8 cellular contexts compared by ENCODE assay signal in genomic region chr11:66312549-66313320, GRCh38. TPM values are rescaled to one million over a fixed set of nuclear protein-coding genes. Genes with fewer than 3 reads are reported as not detected.
DNase-seq lines count a peak whose midpoint lies in the region; ATAC-seq and TF ChIP-seq lines count a peak whose summit lies in the region.

No MANE protein-coding gene starts in this region.

- TF ChIP-seq CTCF in GM13976 (IDR thresholded peaks at IDR 0.05; ENCODE audit: borderline replicate concordance, control extremely low read depth, extremely low read depth, insufficient read depth, missing control alignments) (no peak), upper lobe of left lung (IDR thresholded peaks at IDR 0.05) (no peak)

- no peaks in the 10 kb centered on the region for H3K36me3 ChIP-seq in upper lobe of left lung

- intact Hi-C loops in left cardiac atrium (cut with DNase I) = loop anchor here in 1 of 2 donors (1.0 to 5.0 kb wide), 2 partner anchors 16 to 75 kb away; no protein-coding TSS in a partner anchor
- intact Hi-C loops in posterior vena cava (cut with DNase I) = no loop called here

- H3K27me3 Mint-ChIP-seq in T-helper 1 cell treated with Interleukin-12 subunit alpha and Interleukin-12 subunit beta and Interleukin-4 antibody, amounts not matched to agents 30 μg/mL and 1 μg/mL, for 36 hours (ENCODE audit: low read depth) = peaks cover 5% of the 10 kb centered on the region

- ATAC-seq in HG02870 (IDR thresholded peaks at IDR 0.05; ENCODE audit: unreplicated experiment) (peak; percentile 60), left cardiac atrium (peak; percentile 82 to 90), upper lobe of left lung (ENCODE audit: low FRiP score in 2 of 2) (peak; percentile 91 to 96)

- peak overlapping the region; percentile 88 for H3K4me3 Mint-ChIP-seq in T-helper 1 cell treated with Interleukin-12 subunit alpha and Interleukin-12 subunit beta and Interleukin-4 antibody, amounts not matched to agents 30 μg/mL and 1 μg/mL, for 36 hours

- in situ Hi-C loops in GM13976 (cut with MboI; ENCODE audit: low sequenced_read_pairs, unreplicated experiment) = no loop called here

- H3K4me1 Mint-ChIP-seq in T-helper 1 cell treated with Interleukin-12 subunit alpha and Interleukin-12 subunit beta and Interleukin-4 antibody, amounts not matched to agents 30 μg/mL and 1 μg/mL, for 36 hours (ENCODE audit: low read depth) = peaks cover 10% of the 10 kb centered on the region

- H3K9me3 Mint-ChIP-seq in T-helper 1 cell treated with Interleukin-12 subunit alpha and Interleukin-12 subunit beta and Interleukin-4 antibody, amounts not matched to agents 30 μg/mL and 1 μg/mL, for 36 hours = no peaks in the 10 kb centered on the region

- no peaks in the 10 kb centered on the region for H3K9me3 ChIP-seq in upper lobe of left lung

- TF ChIP-seq POLR2A in upper lobe of left lung (IDR thresholded peaks at IDR 0.05) = peak in 1 of 4 donors; percentile 47

- H3K36me3 Mint-ChIP-seq in T-helper 1 cell treated with Interleukin-12 subunit alpha and Interleukin-12 subunit beta and Interleukin-4 antibody, amounts not matched to agents 30 μg/mL and 1 μg/mL, for 36 hours (ENCODE audit: low read depth) = no peaks in the 10 kb centered on the region

- DNase-seq in GM13976 (ENCODE audit: low spot score) (peak; percentile 99), NCI-H146 (lab: John Stamatoyannopoulos, UW) (peak; percentile 95), amniotic stem cell (lab: John Stamatoyannopoulos, UW) (peak; percentile 99), left cardiac atrium (peak; percentile 99), posterior vena cava (ENCODE audit: low spot score) (peak; percentile 100), upper lobe of left lung (peak; percentile 99 to 100)

- no peaks in the 10 kb centered on the region for H3K27me3 ChIP-seq in upper lobe of left lung

- H3K4me3 ChIP-seq in upper lobe of left lung = peak overlapping the region; percentile 54 to 72 (median 66)

- H3K4me1 ChIP-seq in upper lobe of left lung = peaks cover 24 to 32% (median 26%) of the 10 kb centered on the region in 4 donors

- peak overlapping the region; percentile 93 for H3K27ac Mint-ChIP-seq in T-helper 1 cell treated with Interleukin-12 subunit alpha and Interleukin-12 subunit beta and Interleukin-4 antibody, amounts not matched to agents 30 μg/mL and 1 μg/mL, for 36 hours

- no peak for TF ChIP-seq EP300 in upper lobe of left lung (IDR thresholded peaks at IDR 0.05)

- peak overlapping the region; percentile 82 to 90 (median 86) for H3K27ac ChIP-seq in upper lobe of left lung

- WGBS in upper lobe of left lung, 2 donors = 0 to 3% methylated on average over 4 to 44 of the region's 52 CpGs

RNA-seq across cellular contexts. Expression of gene CD248, which starts 4.1 kb away (rescaled TPM):
- 10 to 100 TPM; 43.8 to 54.3 TPM for total RNA-seq in left cardiac atrium
- total RNA-seq in posterior vena cava = 100 to 1,000 TPM in 1 of 2 donors, 10 to 100 TPM in 1; 67.5 to 248 TPM
- 10 to 100 TPM in 2 of 6 donors, 1 to 10 TPM in 3, under 1 TPM in 1; 0.59 to 85.6 (median 6.5) TPM for total RNA-seq in upper lobe of left lung

RNA-seq across cellular contexts. Expression of gene TMEM151A, which starts 21.0 kb away (rescaled TPM):
- total RNA-seq in left cardiac atrium = 1 to 10 TPM in 1 of 2 donors, under 1 TPM in 1; 0.86 to 1.1 TPM
- not detected for total RNA-seq in posterior vena cava
- 1 to 10 TPM in 1 of 6 donors, under 1 TPM in 1, not detected in 4; 0.29 to 1.9 TPM for total RNA-seq in upper lobe of left lung

RNA-seq across cellular contexts. Expression of gene RIN1, which starts 23.5 kb away (rescaled TPM):
- total RNA-seq in left cardiac atrium (1 to 10 TPM; 2.2 to 4.6 TPM), posterior vena cava (1 to 10 TPM; 5.4 to 7.4 TPM), upper lobe of left lung (10 to 100 TPM in 1 of 6 donors, 1 to 10 TPM in 5; 5.2 to 19.0 (median 8.9) TPM)

RNA-seq across cellular contexts. Expression of gene YIF1A, which starts 23.8 kb away (rescaled TPM):
- total RNA-seq in left cardiac atrium = 10 to 100 TPM; 53.2 to 81.1 TPM
- total RNA-seq in posterior vena cava = 10 to 100 TPM; 63.9 to 73.6 TPM
- total RNA-seq in upper lobe of left lung = 100 to 1,000 TPM in 1 of 6 donors, 10 to 100 TPM in 5; 25.1 to 107 (median 68.2) TPM

RNA-seq across cellular contexts. Expression of gene BRMS1, which starts 32.2 kb away (rescaled TPM):
- total RNA-seq in left cardiac atrium = 10 to 100 TPM; 14.9 to 19.3 TPM
- total RNA-seq in posterior vena cava = 10 to 100 TPM; 20.4 to 22.0 TPM
- total RNA-seq in upper lobe of left lung = 10 to 100 TPM; 34.8 to 63.8 (median 37.1) TPM

Comparison
In these comparisons a context has a peak if more than half of its experiments do, and no peak if none do; other contexts are left out.
1. Peak in every context shown above with its lines: DNase-seq, ATAC-seq, H3K4me3 ChIP-seq and H3K27ac ChIP-seq.